In the genomic region with DNA sequence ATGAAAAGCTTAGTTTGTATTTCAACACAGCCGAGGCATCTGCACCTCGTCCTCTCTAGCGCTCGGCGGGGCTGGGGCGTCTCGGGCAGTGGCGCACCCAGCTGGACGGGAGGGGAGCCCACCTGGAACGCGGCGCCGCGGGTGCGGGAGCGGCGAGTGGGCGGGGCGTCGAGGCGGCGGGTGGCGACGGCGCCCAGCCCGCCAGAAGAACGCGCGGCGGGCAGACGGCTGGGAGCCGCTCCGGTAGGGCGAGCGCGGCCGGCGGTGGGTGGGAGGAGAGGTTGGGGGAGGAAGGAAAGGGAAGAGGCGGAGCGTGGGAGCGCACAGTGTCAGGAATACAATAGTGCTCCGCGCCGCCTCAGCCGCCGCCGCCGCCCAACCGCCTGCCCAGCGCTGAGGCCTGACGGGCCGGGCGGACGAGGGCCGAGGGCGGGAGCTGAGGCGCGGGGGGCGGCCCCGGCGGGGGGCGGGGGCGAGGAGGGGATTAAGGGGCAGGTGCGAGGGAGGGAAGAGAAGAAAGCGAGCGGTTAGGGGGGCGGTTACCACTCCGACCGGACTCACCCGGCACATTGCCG, we compare ENCODE assay signal across 8 cellular contexts. TPM values are rescaled to one million over a fixed set of nuclear protein-coding genes. Genes with fewer than 3 reads are reported as not detected.
A peak's percentile ranks its signal among the peaks of the same experiment; 100 is the strongest.
DNase-seq lines count a peak whose midpoint lies in the region; ATAC-seq and TF ChIP-seq lines count a peak whose summit lies in the region.

A gene (plus strand): TSS at position 324 of the 575 bp plus-strand sequence. CDS start 72,474 bp downstream, outside the sequence.

- DNase-seq in GDM1 (lab: John Stamatoyannopoulos, UW) = peak; percentile 69
- DNase-seq in NCI-H510A treated with DMSO at 0.1 percent for 48 hours (lab: John Stamatoyannopoulos, UW) = peak; percentile 81
- DNase-seq in activated CD4-positive, alpha-beta memory T cell treated with anti-CD3 and anti-CD28 coated beads for 36 hours = peak; percentile 33
- DNase-seq in erythroblast (lab: John Stamatoyannopoulos, UW) = peak; percentile 49 to 57
- peak; percentile 19 for DNase-seq in superior temporal gyrus (ENCODE audit: extremely low spot score)

- no peaks in the 10 kb centered on the region for H3K27me3 ChIP-seq in mononuclear cell (ENCODE audit: insufficient read depth, low read length)

- H3K27me3 Mint-ChIP-seq in activated CD4-positive, alpha-beta memory T cell treated with anti-CD3 and anti-CD28 coated beads for 36 hours = peaks cover 21% of the 10 kb centered on the region

- POLR2A ChIA-PET in activated CD4-positive, alpha-beta memory T cell treated with anti-CD3 and anti-CD28 coated beads for 36 hours (lab: Charles Lee) = no interaction called here

- H3K27ac Mint-ChIP-seq in activated CD4-positive, alpha-beta memory T cell treated with anti-CD3 and anti-CD28 coated beads for 36 hours = no peak within 1 kb of the TSS

- H3K9me3 Mint-ChIP-seq in activated CD4-positive, alpha-beta memory T cell treated with anti-CD3 and anti-CD28 coated beads for 36 hours = no peaks in the 10 kb centered on the region

- peak; percentile 67 for ATAC-seq in HG03432 (IDR thresholded peaks at IDR 0.05; ENCODE audit: unreplicated experiment)
- ATAC-seq in GM18505 (IDR thresholded peaks at IDR 0.05; ENCODE audit: unreplicated experiment) = no peak

- H3K4me3 Mint-ChIP-seq in activated CD4-positive, alpha-beta memory T cell treated with anti-CD3 and anti-CD28 coated beads for 36 hours = peak within 1 kb of the TSS; percentile 72

- H3K4me1 ChIP-seq in mononuclear cell (ENCODE audit: insufficient read depth, low read length) = peaks cover 9% of the 10 kb centered on the region

- peaks cover 12% of the 10 kb centered on the region for H3K4me1 Mint-ChIP-seq in activated CD4-positive, alpha-beta memory T cell treated with anti-CD3 and anti-CD28 coated beads for 36 hours (ENCODE audit: low read depth)

- no peaks in the 10 kb centered on the region for H3K36me3 Mint-ChIP-seq in activated CD4-positive, alpha-beta memory T cell treated with anti-CD3 and anti-CD28 coated beads for 36 hours

- CTCF ChIA-PET in activated CD4-positive, alpha-beta memory T cell treated with anti-CD3 and anti-CD28 coated beads for 36 hours (lab: Charles Lee) = interaction anchor here (0.6 to 1.2 kb wide), 2 partner anchors 73 to 111 kb away, joined by 3 read pairs; no protein-coding TSS in a partner anchor

- no peak for TF ChIP-seq POLR2A in erythroblast (IDR thresholded peaks at IDR 0.05; ENCODE audit: low read length)
- TF ChIP-seq POLR2A in GM18505 (IDR thresholded peaks at IDR 0.05; ENCODE audit: borderline replicate concordance, extremely low read depth, insufficient read depth, insufficient read length) = no peak

- no peaks in the 10 kb centered on the region for H3K9me3 ChIP-seq in mononuclear cell (ENCODE audit: low read depth, low read length)

- H3K4me3 ChIP-seq in mononuclear cell (ENCODE audit: low read length) = peak within 1 kb of the TSS; percentile 41

- intact Hi-C loops in activated CD4-positive, alpha-beta memory T cell treated with anti-CD3 and anti-CD28 coated beads for 36 hours (cut with micrococcal nuclease) = no loop called here

RNA-seq across cellular contexts. Expression of the gene that starts here (rescaled TPM):
- 1 to 10 TPM; 1.4 to 1.5 TPM for total RNA-seq in activated CD4-positive, alpha-beta memory T cell treated with anti-CD3 and anti-CD28 coated beads for 36 hours
- 3.0 TPM for total RNA-seq in mononuclear cell

Comparison
In these comparisons a context has a peak if more than half of its experiments do, and no peak if none do; other contexts are left out.
1. DNase-seq: peak in every context shown above with its lines; median percentile 81 in NCI-H510A treated with DMSO at 0.1 percent for 48 hours; 69 in GDM1; 53 in erythroblast; 33 in activated CD4-positive, alpha-beta memory T cell treated with anti-CD3 and anti-CD28 coated beads for 36 hours; 19 in superior temporal gyrus.